ENCODE assay signal across 15 cellular contexts in genomic region chr4:169238445-169238844, GRCh38. TPM values are rescaled to one million over a fixed set of nuclear protein-coding genes. Genes with fewer than 3 reads are reported as not detected.
DNase-seq lines count a peak whose midpoint lies in the region; ATAC-seq, FAIRE-seq and TF ChIP-seq lines count a peak whose summit lies in the region.
"Had no signal": no experiment of that assay in that cellular context is flagged by ENCODE, and none has a peak within 500 bp of the region (broad histone marks: within the 10 kb centered on the region; RNA-seq: fewer than 3 reads in every experiment).

No MANE protein-coding gene starts in this region.

- H3K27ac ChIP-seq in left ventricle myocardium inferior (replicated peaks) (no peak overlapping the region), HepG2 (ENCODE audit: extremely low read length, insufficient read depth, low read length) (no peak overlapping the region)
- H3K27ac ChIP-seq: neural progenitor cell had no signal

- no peaks in the 10 kb centered on the region for H3K9me3 Mint-ChIP-seq in stimulated activated memory B cell treated with anti-CD40 and anti-IgM and Interleukin-4, amounts not matched to agents 10 μg/mL and 1 μg/mL and 100 μg/mL, for 72 hours

- H2AFZ ChIP-seq in HepG2 (ENCODE audit: low read length): no peak overlapping the region
- H2AFZ ChIP-seq: neural progenitor cell had no signal

- intact Hi-C loops in left cardiac atrium (cut with DNase I) (no loop called here), left ventricle myocardium inferior (cut with micrococcal nuclease) (no loop called here), HepG2 (cut with micrococcal nuclease; ENCODE audit: unreplicated experiment) (no loop called here)

- peaks cover 9% of the 10 kb centered on the region for H3K79me2 ChIP-seq in HepG2 (ENCODE audit: insufficient read depth, low read length)

- CTCF ChIA-PET in HepG2 (lab: Yijun Ruan, JAX; ENCODE audit: low intra/inter-chr PET ratio, low total read pairs): no interaction called here

- DNase-seq in left cardiac atrium (no peak), left ventricle myocardium inferior (no peak), cerebellum (ENCODE audit: low spot score) (peak; percentile 54), HepG2 (ENCODE audit: low spot score) (no peak), HT-29 (ENCODE audit: low spot score) (no peak), GM13976 (ENCODE audit: low spot score) (no peak)
- no peak for DNase-seq in stimulated activated CD4-positive, alpha-beta T cell treated with anti-CD3 and anti-CD28 coated beads, Interleukin-1b, Interleukin-23, amount 100 ng/mL, for 48 hours
- DNase-seq: activated CD4-positive, alpha-beta T cell treated with anti-CD3 and anti-CD28 coated beads for 36 hours; KBM-7; NCI-H2081; stimulated activated CD4-positive, alpha-beta T cell treated with anti-CD3 and anti-CD28 coated beads, Interleukin-15, amount 100 ng/mL, for 24 hours; stimulated activated CD8-positive, alpha-beta memory T cell treated with anti-CD3 and anti-CD28 coated beads, Interleukin-4, amount 100 ng/mL, for 48 hours had no signal

- TF ChIP-seq EP300 in HepG2 (IDR thresholded peaks at IDR 0.05; ENCODE audit: low read depth in 2 of 2, low read length in 2 of 2) (no peak), HepG2 (CRISPR knock-in tag; IDR thresholded peaks at IDR 0.05; ENCODE audit: borderline replicate concordance) (no peak)

- POLR2A ChIA-PET in HepG2 (lab: Yijun Ruan, JAX): no interaction called here

- no TSS peak for BruUV-seq in HepG2 (replicated peaks; lab: Mats Ljungman, UMichigan)

- in situ Hi-C loops in HepG2 (cut with HindIII; ENCODE audit: extremely low pct_ligation_motif_present, low pct_unique_long_range_greater_than_20kb) (no loop called here), GM13976 (cut with MboI; ENCODE audit: low sequenced_read_pairs, unreplicated experiment) (no loop called here)

- ATAC-seq in left cardiac atrium: peak; percentile 62 to 90
- ATAC-seq in HepG2: no peak
- no peak for ATAC-seq in stimulated activated memory B cell treated with anti-CD40 and anti-IgM and Interleukin-4, amounts not matched to agents 10 μg/mL and 1 μg/mL and 100 μg/mL, for 72 hours
- ATAC-seq: activated CD4-positive, alpha-beta T cell treated with anti-CD3 and anti-CD28 coated beads for 36 hours had no signal

- H4K20me1 ChIP-seq in HepG2 (ENCODE audit: insufficient read depth, low read length): no peaks in the 10 kb centered on the region

- WGBS in HepG2 (ENCODE audit: low lambda C conversion rate): 92% methylated on average over 1 of the region's 1 CpG

- no peak overlapping the region for H3K27ac Mint-ChIP-seq in stimulated activated memory B cell treated with anti-CD40 and anti-IgM and Interleukin-4, amounts not matched to agents 10 μg/mL and 1 μg/mL and 100 μg/mL, for 72 hours
- H3K27ac Mint-ChIP-seq: activated CD4-positive, alpha-beta T cell treated with anti-CD3 and anti-CD28 coated beads for 36 hours; neural progenitor cell had no signal

- H3K4me3 ChIP-seq in left ventricle myocardium inferior: no peak overlapping the region
- no peak overlapping the region for H3K4me3 ChIP-seq in HepG2 (replicated peaks in 1 of 3; ENCODE audit: insufficient read depth in 1 of 3, low read depth in 2 of 3, low read length in 3 of 3)
- H3K4me3 ChIP-seq: neural progenitor cell had no signal

- TF ChIP-seq CTCF in left ventricle myocardium inferior (IDR thresholded peaks at IDR 0.05; ENCODE audit: borderline replicate concordance) (no peak), HepG2 (CRISPR knock-in tag; IDR thresholded peaks at IDR 0.05) (no peak), GM13976 (IDR thresholded peaks at IDR 0.05; ENCODE audit: borderline replicate concordance, control extremely low read depth, extremely low read depth, insufficient read depth, missing control alignments) (no peak)

- H3K4me1 Mint-ChIP-seq in stimulated activated memory B cell treated with anti-CD40 and anti-IgM and Interleukin-4, amounts not matched to agents 10 μg/mL and 1 μg/mL and 100 μg/mL, for 72 hours: no peaks in the 10 kb centered on the region
- H3K4me1 Mint-ChIP-seq: activated CD4-positive, alpha-beta T cell treated with anti-CD3 and anti-CD28 coated beads for 36 hours had no signal

- H3K36me3 ChIP-seq in left ventricle myocardium inferior: no peaks in the 10 kb centered on the region
- H3K36me3 ChIP-seq in HepG2 (replicated peaks in 1 of 2; ENCODE audit: control insufficient read depth in 1 of 2, insufficient read depth in 2 of 2, low read length in 2 of 2): no peaks in the 10 kb centered on the region
- H3K36me3 ChIP-seq: neural progenitor cell had no signal

- H3K36me3 Mint-ChIP-seq in stimulated activated memory B cell treated with anti-CD40 and anti-IgM and Interleukin-4, amounts not matched to agents 10 μg/mL and 1 μg/mL and 100 μg/mL, for 72 hours: peaks cover 5% of the 10 kb centered on the region

- no peak overlapping the region for H3K4me2 ChIP-seq in HepG2 (ENCODE audit: low read depth, low read length)
- H3K4me2 ChIP-seq: neural progenitor cell had no signal

- H3K9ac ChIP-seq in HepG2 (ENCODE audit: insufficient read depth, low read depth, low read length): no peak overlapping the region
- H3K9ac ChIP-seq: neural progenitor cell had no signal

- no peak for TF ChIP-seq RAD21 in HepG2 (CRISPR knock-in tag; IDR thresholded peaks at IDR 0.05)

- no peaks in the 10 kb centered on the region for H3K27me3 ChIP-seq in left ventricle myocardium inferior (ENCODE audit: low read depth)
- H3K27me3 ChIP-seq in HepG2 (ENCODE audit: control insufficient read depth in 1 of 2, insufficient read depth in 2 of 2, low read length in 2 of 2): no peaks in the 10 kb centered on the region
- H3K27me3 ChIP-seq: neural progenitor cell had no signal

- TF ChIP-seq POLR2A in HepG2 (IDR thresholded peaks at IDR 0.05; ENCODE audit: insufficient read depth in 1 of 2, low read depth in 2 of 2, low read length in 2 of 2): no peak

- H3K4me1 ChIP-seq in left ventricle myocardium inferior (peaks cover 75% of the 10 kb centered on the region), HepG2 (ENCODE audit: insufficient read depth, low read length) (peaks cover 2% of the 10 kb centered on the region)

- H3K9me3 ChIP-seq in left ventricle myocardium inferior (replicated peaks) (no peaks in the 10 kb centered on the region), HepG2 (ENCODE audit: low read length) (no peaks in the 10 kb centered on the region)

- no peak overlapping the region for H3K4me3 Mint-ChIP-seq in stimulated activated memory B cell treated with anti-CD40 and anti-IgM and Interleukin-4, amounts not matched to agents 10 μg/mL and 1 μg/mL and 100 μg/mL, for 72 hours
- H3K4me3 Mint-ChIP-seq: activated CD4-positive, alpha-beta T cell treated with anti-CD3 and anti-CD28 coated beads for 36 hours; neural progenitor cell had no signal

- FAIRE-seq in HepG2 (lab: Jason Lieb, UNC): no peak
- FAIRE-seq: urothelium cell line had no signal

- no peaks in the 10 kb centered on the region for H3K27me3 Mint-ChIP-seq in stimulated activated memory B cell treated with anti-CD40 and anti-IgM and Interleukin-4, amounts not matched to agents 10 μg/mL and 1 μg/mL and 100 μg/mL, for 72 hours

TF ChIP-seq in HepG2, 621 proteins besides CTCF, POLR2A, EP300 and RAD21 (continues in another document):
- TF ChIP-seq KAT7 (CRISPR knock-in tag; IDR thresholded peaks at IDR 0.05; ENCODE audit: borderline replicate concordance) (no peak), SAP130 (CRISPR knock-in tag; IDR thresholded peaks at IDR 0.05; ENCODE audit: low read depth) (peak; percentile 30; the same call in 1 of the 2 replicates), ZNF891 (CRISPR knock-in tag; IDR thresholded peaks at IDR 0.05) (no peak)
- TF ChIP-seq, protein P1, sequence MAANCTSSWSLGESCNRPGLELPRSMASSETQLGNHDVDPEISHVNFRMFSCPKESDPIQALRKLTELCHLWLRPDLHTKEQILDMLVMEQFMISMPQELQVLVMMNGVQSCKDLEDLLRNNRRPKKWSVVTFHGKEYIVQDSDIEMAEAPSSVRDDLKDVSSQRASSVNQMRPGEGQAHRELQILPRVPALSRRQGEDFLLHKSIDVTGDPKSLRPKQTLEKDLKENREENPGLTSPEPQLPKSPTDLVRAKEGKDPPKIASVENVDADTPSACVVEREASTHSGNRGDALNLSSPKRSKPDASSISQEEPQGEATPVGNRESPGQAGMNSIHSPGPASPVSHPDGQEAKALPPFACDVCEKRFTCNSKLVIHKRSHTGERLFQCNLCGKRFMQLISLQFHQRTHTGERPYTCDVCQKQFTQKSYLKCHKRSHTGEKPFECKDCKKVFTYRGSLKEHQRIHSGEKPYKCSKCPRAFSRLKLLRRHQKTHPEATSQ (CRISPR knock-in tag; IDR thresholded peaks at IDR 0.05; ENCODE audit: borderline replicate concordance): no peak

RNA-seq across cellular contexts. Expression of gene SH3RF1, which starts 32.3 kb away (rescaled TPM):
- total RNA-seq in left cardiac atrium (10 to 100 TPM in 1 of 2 donors, 1 to 10 TPM in 1; 8.7 to 12.8 TPM), left ventricle myocardium inferior (8.8 TPM), cerebellum (27.2 TPM), HepG2 (2016; rRNA removed; fragmentation: Illumina TruSeq; extraction: Trizol) (3.2 and 3.8 TPM in 2 replicates)
- total RNA-seq in HepG2 (2016; cell fraction: cytosol; rRNA removed; fragmentation: Illumina TruSeq; extraction: Trizol; ENCODE audit: low read depth): 1.3 and 2.3 TPM in 2 replicates
- 3.0 and 3.3 TPM in 2 replicates for total RNA-seq in HepG2 (2016; cell fraction: insoluble cytoplasmic fraction; rRNA removed; fragmentation: Illumina TruSeq; extraction: Trizol)
- 2.4 and 2.6 TPM in 2 replicates for total RNA-seq in HepG2 (2016; cell fraction: membrane; rRNA removed; fragmentation: Illumina TruSeq; extraction: Trizol)
- 7.0 and 12.0 TPM in 2 replicates for total RNA-seq in HepG2 (2016; cell fraction: nucleus; rRNA removed; fragmentation: Illumina TruSeq; extraction: Trizol)
- polyA plus RNA-seq in HepG2 (2011; rRNA removed): 3.1 and 3.2 TPM in 2 replicates
- polyA plus RNA-seq in HepG2 (2011; cell fraction: cytosol; rRNA removed): 1.9 and 2.5 TPM in 2 replicates
- 5.0 and 7.8 TPM in 2 replicates for polyA plus RNA-seq in HepG2 (2011; cell fraction: nucleus; rRNA removed)
- polyA plus RNA-seq in HepG2 (2012): 1.9 and 2.2 TPM in 2 replicates
- 0.23 and 0.25 TPM in 2 replicates for polyA plus RNA-seq in HepG2 (2016; cell fraction: cytosol; fragmentation: Illumina TruSeq; extraction: Trizol; ENCODE audit: low read depth)
- 2.4 and 2.7 TPM in 2 replicates for polyA plus RNA-seq in HepG2 (2016; cell fraction: insoluble cytoplasmic fraction; fragmentation: Illumina TruSeq; extraction: Trizol; ENCODE audit: low read depth)
- 0.74 and 0.91 TPM in 2 replicates for polyA plus RNA-seq in HepG2 (2016; cell fraction: membrane; fragmentation: Illumina TruSeq; extraction: Trizol; ENCODE audit: low read depth)
- 2.8 and 3.6 TPM in 2 replicates for polyA plus RNA-seq in HepG2 (2016; cell fraction: nucleus; fragmentation: Illumina TruSeq; extraction: Trizol; ENCODE audit: insufficient read depth, low read depth)
- 25.0 and 59.0 TPM in 2 replicates for polyA minus RNA-seq in HepG2 (2011; rRNA and poly(A)+ RNA removed; ENCODE audit: low replicate concordance)
- polyA minus RNA-seq in HepG2 (2011; cell fraction: cytosol; rRNA and poly(A)+ RNA removed): 4.5 and 7.2 TPM in 2 replicates
- 26.3 and 31.1 TPM in 2 replicates for polyA minus RNA-seq in HepG2 (2011; cell fraction: nucleus; rRNA and poly(A)+ RNA removed)
- 11.1 and 14.6 TPM in 2 replicates for total RNA-seq in HT-29 (2014; rRNA removed; shearing (Covaris generic))

Comparison
In these comparisons a context has a peak if more than half of its experiments do, and no peak if none do; other contexts are left out.
1. ATAC-seq: peak in left cardiac atrium (2 of 2); none in HepG2 (single experiment) and stimulated activated memory B cell treated with anti-CD40 and anti-IgM and Interleukin-4, amounts not matched to agents 10 μg/mL and 1 μg/mL and 100 μg/mL, for 72 hours (single experiment).